8 cellular contexts compared by ENCODE assay signal in genomic region chr1:150619576-150620509, GRCh38. TPM values are rescaled to one million over a fixed set of nuclear protein-coding genes. Genes with fewer than 3 reads are reported as not detected.
DNase-seq lines count a peak whose midpoint lies in the region; ATAC-seq lines count a peak whose summit lies in the region.

No MANE protein-coding gene starts in this region.

- DNase-seq in activated CD8-positive, alpha-beta memory T cell treated with anti-CD3 and anti-CD28 coated beads, Interleukin-2, amount 10 ng/mL, durations not matched to agents 7 days and 5 days = no peak
- DNase-seq in activated CD8-positive, alpha-beta memory T cell treated with anti-CD3 and anti-CD28 coated beads for 24 hours = no peak
- peak; percentile 93 for DNase-seq in RKO (ENCODE audit: low spot score)
- DNase-seq in dermis blood vessel endothelial cell = peak; percentile 84
- DNase-seq in NCI-H774 (lab: John Stamatoyannopoulos, UW) = no peak
- no peak for DNase-seq in stimulated activated CD8-positive, alpha-beta memory T cell treated with anti-CD3 and anti-CD28 coated beads, Interleukin-4, amount 100 ng/mL, for 48 hours
- DNase-seq in DMS79 (lab: John Stamatoyannopoulos, UW) = no peak

- H3K9ac ChIP-seq in muscle layer of colon (ENCODE audit: low read length) = no peak overlapping the region

- peak overlapping the region; percentile 61 for H3K27ac ChIP-seq in muscle layer of colon (ENCODE audit: low read depth, low read length)

- no peaks in the 10 kb centered on the region for H3K27me3 Mint-ChIP-seq in activated CD8-positive, alpha-beta memory T cell treated with anti-CD3 and anti-CD28 coated beads, Interleukin-2, amount 10 ng/mL, durations not matched to agents 7 days and 5 days

- H3K4me1 Mint-ChIP-seq in activated CD8-positive, alpha-beta memory T cell treated with anti-CD3 and anti-CD28 coated beads, Interleukin-2, amount 10 ng/mL, durations not matched to agents 7 days and 5 days = peaks cover 77% of the 10 kb centered on the region

- CTCF ChIA-PET in activated CD8-positive, alpha-beta memory T cell treated with anti-CD3 and anti-CD28 coated beads, Interleukin-2, amount 10 ng/mL, durations not matched to agents 7 days and 5 days (lab: Charles Lee) = interaction anchor here (0.9 to 19.0 kb wide), 10 partner anchors 9 to 364 kb away, joined by 3 to 297 read pairs (median 9); partner anchors contain the start of genes ENSA and MCL1

- H3K27me3 ChIP-seq in muscle layer of colon (ENCODE audit: control insufficient read depth in 1 of 2, insufficient read depth in 2 of 2, low read length in 2 of 2) = no peaks in the 10 kb centered on the region

- H3K9me3 ChIP-seq in muscle layer of colon (ENCODE audit: low read length) = no peaks in the 10 kb centered on the region

- peaks cover 62% of the 10 kb centered on the region for H3K36me3 Mint-ChIP-seq in activated CD8-positive, alpha-beta memory T cell treated with anti-CD3 and anti-CD28 coated beads, Interleukin-2, amount 10 ng/mL, durations not matched to agents 7 days and 5 days

- no peak for ATAC-seq in activated CD8-positive, alpha-beta memory T cell treated with anti-CD3 and anti-CD28 coated beads, Interleukin-2, amount 10 ng/mL, durations not matched to agents 7 days and 5 days

- H3K4me3 ChIP-seq in muscle layer of colon (ENCODE audit: low read depth in 1 of 2, low read length in 2 of 2) = no peak overlapping the region

- H3K4me1 ChIP-seq in muscle layer of colon (ENCODE audit: insufficient read depth, low read length) = peaks cover 28% of the 10 kb centered on the region

- H3K9me3 Mint-ChIP-seq in activated CD8-positive, alpha-beta memory T cell treated with anti-CD3 and anti-CD28 coated beads, Interleukin-2, amount 10 ng/mL, durations not matched to agents 7 days and 5 days (ENCODE audit: low read depth) = no peaks in the 10 kb centered on the region

- H3K4me3 Mint-ChIP-seq in activated CD8-positive, alpha-beta memory T cell treated with anti-CD3 and anti-CD28 coated beads, Interleukin-2, amount 10 ng/mL, durations not matched to agents 7 days and 5 days = no peak overlapping the region

- peak overlapping the region; percentile 33 for H3K27ac Mint-ChIP-seq in activated CD8-positive, alpha-beta memory T cell treated with anti-CD3 and anti-CD28 coated beads, Interleukin-2, amount 10 ng/mL, durations not matched to agents 7 days and 5 days

- peaks cover 34% of the 10 kb centered on the region for H3K36me3 ChIP-seq in muscle layer of colon (ENCODE audit: insufficient read depth, low read length)

RNA-seq across cellular contexts. Expression of gene ENSA, which starts 9.6 kb away (rescaled TPM):
- 100 to 1,000 TPM; 202 to 252 TPM for total RNA-seq in activated CD8-positive, alpha-beta memory T cell treated with anti-CD3 and anti-CD28 coated beads, Interleukin-2, amount 10 ng/mL, durations not matched to agents 7 days and 5 days
- 200 and 229 TPM in 2 replicates for total RNA-seq in dermis blood vessel endothelial cell

RNA-seq across cellular contexts. Expression of gene MCL1, which starts 40.4 kb away (rescaled TPM):
- 100 to 1,000 TPM; 373 to 408 TPM for total RNA-seq in activated CD8-positive, alpha-beta memory T cell treated with anti-CD3 and anti-CD28 coated beads, Interleukin-2, amount 10 ng/mL, durations not matched to agents 7 days and 5 days
- 223 and 316 TPM in 2 replicates for total RNA-seq in dermis blood vessel endothelial cell

Comparison
In these comparisons a context has a peak if more than half of its experiments do, and no peak if none do; other contexts are left out.
1. DNase-seq: peak in RKO (single experiment) and dermis blood vessel endothelial cell (single experiment); none in activated CD8-positive, alpha-beta memory T cell treated with anti-CD3 and anti-CD28 coated beads, Interleukin-2, amount 10 ng/mL, durations not matched to agents 7 days and 5 days (single experiment), activated CD8-positive, alpha-beta memory T cell treated with anti-CD3 and anti-CD28 coated beads for 24 hours (single experiment), NCI-H774 (single experiment), stimulated activated CD8-positive, alpha-beta memory T cell treated with anti-CD3 and anti-CD28 coated beads, Interleukin-4, amount 100 ng/mL, for 48 hours (single experiment) and DMS79 (single experiment).